Comparison of ENCODE assay signal across 13 cellular contexts in genomic region chr13:98252931-98253470, GRCh38.
DNase-seq lines count a peak whose midpoint lies in the region; ATAC-seq, FAIRE-seq and TF ChIP-seq lines count a peak whose summit lies in the region.
"Had no signal": no experiment of that assay in that cellular context is flagged by ENCODE, and none has a peak within 500 bp of the region (broad histone marks: within the 10 kb centered on the region; RNA-seq: fewer than 3 reads in every experiment).

No MANE protein-coding gene starts in this region.

- no peak for TF ChIP-seq EP300 in ovary (IDR thresholded peaks at IDR 0.05)

- no peak overlapping the region for H3K27ac ChIP-seq in ovary
- no peak overlapping the region for H3K27ac ChIP-seq in effector memory CD4-positive, alpha-beta T cell (ENCODE audit: insufficient read depth, low read length, poor library complexity, severe bottlenecking)
- H3K27ac ChIP-seq: C4-2B, VCaP had no signal

- H3K9me3 Mint-ChIP-seq in endothelial cell (ENCODE audit: unreplicated experiment) (no peaks in the 10 kb centered on the region), nephron (no peaks in the 10 kb centered on the region)

- H3K4me1 Mint-ChIP-seq in endothelial cell (ENCODE audit: unreplicated experiment) = peaks cover 25% of the 10 kb centered on the region
- H3K4me1 Mint-ChIP-seq in nephron = peaks cover 65% of the 10 kb centered on the region

- H3K9me3 ChIP-seq in MG63 (no peaks in the 10 kb centered on the region), ovary (no peaks in the 10 kb centered on the region)
- H3K9me3 ChIP-seq in effector memory CD4-positive, alpha-beta T cell (ENCODE audit: control insufficient read depth, low read length) = no peaks in the 10 kb centered on the region

- H3K36me3 Mint-ChIP-seq in endothelial cell (ENCODE audit: low read depth, unreplicated experiment) (no peaks in the 10 kb centered on the region), nephron (ENCODE audit: low read depth) (peaks cover 14% of the 10 kb centered on the region)

- no peak for TF ChIP-seq CTCF in AG04449 (IDR thresholded peaks at IDR 0.05; ENCODE audit: insufficient read depth, low read length, missing control alignments)
- TF ChIP-seq CTCF in endothelial cell (IDR thresholded peaks at IDR 0.05; ENCODE audit: unreplicated experiment) = no peak
- no peak for TF ChIP-seq CTCF in nephron (IDR thresholded peaks at IDR 0.05; ENCODE audit: unreplicated experiment in 3 of 3)
- TF ChIP-seq CTCF in ovary (IDR thresholded peaks at IDR 0.05) = no peak

- H3K27me3 Mint-ChIP-seq in endothelial cell (ENCODE audit: unreplicated experiment) (no peaks in the 10 kb centered on the region), nephron (ENCODE audit: low read depth) (no peaks in the 10 kb centered on the region)

- no peaks in the 10 kb centered on the region for H3K36me3 ChIP-seq in MG63
- H3K36me3 ChIP-seq in ovary = no peaks in the 10 kb centered on the region
- no peaks in the 10 kb centered on the region for H3K36me3 ChIP-seq in effector memory CD4-positive, alpha-beta T cell (ENCODE audit: control insufficient read depth, insufficient read depth, low read length)

- peak; percentile 76 for DNase-seq in AG04449 (ENCODE audit: low read depth, low spot score)
- peak; percentile 53 for DNase-seq in MG63
- DNase-seq in endothelial cell (ENCODE audit: low spot score) = no peak
- DNase-seq in ovary = no peak
- DNase-seq in GM19239 (ENCODE audit: insufficient read length, low spot score) = no peak
- no peak for DNase-seq in effector memory CD4-positive, alpha-beta T cell
- DNase-seq: activated gamma-delta T cell; midbrain; stimulated activated CD4-positive, alpha-beta T cell treated with anti-CD3 and anti-CD28 coated beads, Interleukin-4, amount 100 ng/mL, for 1 hour had no signal

- 7 to 18% (median 8%) methylated on average over 7 of the region's 7 CpGs for WGBS in ovary, 3 donors

- POLR2A ChIA-PET in AG04449 (lab: Yijun Ruan, JAX) = no interaction called here

- no peak for FAIRE-seq in GM19239 (lab: Jason Lieb, UNC)

- no peak for TF ChIP-seq POLR2A in ovary (IDR thresholded peaks at IDR 0.05)

- H3K4me3 Mint-ChIP-seq in endothelial cell (ENCODE audit: unreplicated experiment) (no peak overlapping the region), nephron (no peak overlapping the region)

- H3K27ac Mint-ChIP-seq in endothelial cell (ENCODE audit: unreplicated experiment) (peak overlapping the region; percentile 27), nephron (peak overlapping the region; percentile 93 to 95 (median 94))

- H3K27me3 ChIP-seq in MG63 (no peaks in the 10 kb centered on the region), ovary (no peaks in the 10 kb centered on the region)
- peaks cover 2% of the 10 kb centered on the region for H3K27me3 ChIP-seq in effector memory CD4-positive, alpha-beta T cell (replicated peaks; ENCODE audit: control insufficient read depth, insufficient read depth, low read length, poor library complexity, severe bottlenecking)

- CTCF ChIA-PET in AG04449 (lab: Yijun Ruan, JAX) = no interaction called here

- H3K4me1 ChIP-seq in ovary (ENCODE audit: insufficient read depth) = peaks cover 6% of the 10 kb centered on the region
- H3K4me1 ChIP-seq in effector memory CD4-positive, alpha-beta T cell (ENCODE audit: control insufficient read depth, insufficient read depth, low read length, poor library complexity, severe bottlenecking) = no peaks in the 10 kb centered on the region

- no peak for ATAC-seq in HG03039 (IDR thresholded peaks at IDR 0.05; ENCODE audit: unreplicated experiment)

- intact Hi-C loops in ovary (cut with DNase I) = no loop called here

- H3K4me3 ChIP-seq in AG04449 (ENCODE audit: low read depth, low read length) (no peak overlapping the region), MG63 (no peak overlapping the region), ovary (no peak overlapping the region)
- no peak overlapping the region for H3K4me3 ChIP-seq in effector memory CD4-positive, alpha-beta T cell (ENCODE audit: insufficient read depth, low read depth, low read length, poor library complexity, severe bottlenecking)

Comparison
In these comparisons a context has a peak if more than half of its experiments do, and no peak if none do; other contexts are left out.
1. DNase-seq: peak in AG04449 (single experiment) and MG63 (single experiment); none in endothelial cell (single experiment), ovary (0 of 5), GM19239 (single experiment) and effector memory CD4-positive, alpha-beta T cell (0 of 3).